Comparison of ENCODE assay signal across 9 cellular contexts in genomic region chr7:6526997-6527378, GRCh38. TPM values are rescaled to one million over a fixed set of nuclear protein-coding genes. Genes with fewer than 3 reads are reported as not detected.
DNase-seq lines count a peak whose midpoint lies in the region; ATAC-seq, FAIRE-seq and TF ChIP-seq lines count a peak whose summit lies in the region.
"Had no signal": no experiment of that assay in that cellular context is flagged by ENCODE, and none has a peak within 500 bp of the region (broad histone marks: within the 10 kb centered on the region; RNA-seq: fewer than 3 reads in every experiment).

No MANE protein-coding gene starts in this region.

- TF ChIP-seq CTCF in WTC11 (IDR thresholded peaks at IDR 0.05) (no peak), left ventricle myocardium inferior (IDR thresholded peaks at IDR 0.05; ENCODE audit: borderline replicate concordance) (no peak), sigmoid colon (IDR thresholded peaks at IDR 0.05) (no peak)

- no peak overlapping the region for H3K27ac Mint-ChIP-seq in WTC11

- H3K27me3 Mint-ChIP-seq in WTC11 (ENCODE audit: low read depth) = peaks cover 70% of the 10 kb centered on the region

- no peak overlapping the region for H3K27ac ChIP-seq in left ventricle myocardium inferior (replicated peaks)
- H3K27ac ChIP-seq in sigmoid colon = no peak overlapping the region

- DNase-seq in WTC11 (ENCODE audit: low spot score) (no peak), left ventricle myocardium inferior (no peak), sigmoid colon (no peak), NCI-H2227 (lab: John Stamatoyannopoulos, UW; ENCODE audit: unreplicated experiment) (no peak), GM12892 (ENCODE audit: insufficient read length) (no peak), D341Med (ENCODE audit: low spot score) (no peak)
- DNase-seq: NCI-H2081 treated with DMSO at 0.1 percent for 48 hours had no signal

- H3K9me3 ChIP-seq in ES-I3 (ENCODE audit: control insufficient read depth, insufficient read depth, low read length) = no peaks in the 10 kb centered on the region
- no peaks in the 10 kb centered on the region for H3K9me3 ChIP-seq in left ventricle myocardium inferior (replicated peaks)
- no peaks in the 10 kb centered on the region for H3K9me3 ChIP-seq in sigmoid colon

- FAIRE-seq in GM12892 (lab: Jason Lieb, UNC) = no peak

- POLR2A ChIA-PET in WTC11 (lab: Charles Lee) = no interaction called here

- 27 to 38% methylated on average over 12 of the region's 12 CpGs for WGBS in sigmoid colon, 2 donors

- peak overlapping the region; percentile 67 for H3K9ac ChIP-seq in ES-I3 (ENCODE audit: low read depth, low read length)

- intact Hi-C loops in left ventricle myocardium inferior (cut with micrococcal nuclease) (no loop called here), sigmoid colon (cut with DNase I) (no loop called here)

- no peak for TF ChIP-seq EP300 in sigmoid colon (IDR thresholded peaks at IDR 0.05)

- peak overlapping the region; percentile 66 for H3K4me3 Mint-ChIP-seq in WTC11

- H3K9me3 Mint-ChIP-seq in WTC11 = no peaks in the 10 kb centered on the region

- peaks cover 22% of the 10 kb centered on the region for H3K4me1 Mint-ChIP-seq in WTC11

- peak overlapping the region; percentile 60 for H3K4me3 ChIP-seq in left ventricle myocardium inferior
- H3K4me3 ChIP-seq in sigmoid colon = peak overlapping the region; percentile 16 to 45 (median 34)

- ATAC-seq in WTC11 (no peak; the same call in 1 of the 2 replicates), HG03139 (IDR thresholded peaks at IDR 0.05; ENCODE audit: unreplicated experiment) (no peak)

- H3K36me3 ChIP-seq in ES-I3 (ENCODE audit: insufficient read depth, low read length) = no peaks in the 10 kb centered on the region
- no peaks in the 10 kb centered on the region for H3K36me3 ChIP-seq in left ventricle myocardium inferior
- H3K36me3 ChIP-seq in sigmoid colon = no peaks in the 10 kb centered on the region

- H3K27me3 ChIP-seq in left ventricle myocardium inferior (ENCODE audit: low read depth) = peaks cover 97% of the 10 kb centered on the region
- H3K27me3 ChIP-seq in sigmoid colon = peaks cover 22 to 69% (median 43%) of the 10 kb centered on the region in 3 donors

- CTCF ChIA-PET in WTC11 (lab: Charles Lee) = interaction anchor here (0.9 kb wide), 2 partner anchors 22 to 63 kb away, joined by 3 to 5 read pairs; partner anchors contain the start of gene INTS15

- H3K4me1 ChIP-seq in ES-I3 (ENCODE audit: insufficient read depth, low read length) = peaks cover 3% of the 10 kb centered on the region; the same call in 1 of the 2 replicates
- peaks cover 15% of the 10 kb centered on the region for H3K4me1 ChIP-seq in left ventricle myocardium inferior
- peaks cover 0 to 18% (median 13%) of the 10 kb centered on the region in 4 donors for H3K4me1 ChIP-seq in sigmoid colon

- no peaks in the 10 kb centered on the region for H3K36me3 Mint-ChIP-seq in WTC11

- TF ChIP-seq POLR2A in sigmoid colon (IDR thresholded peaks at IDR 0.05) (no peak), GM12892 (IDR thresholded peaks at IDR 0.05; ENCODE audit: low read depth, low read length) (no peak)

TF ChIP-seq in WTC11, 78 proteins besides CTCF, POLR2A, EP300 and RAD21:
- TF ChIP-seq ZNF416 (CRISPR knock-in tag; IDR thresholded peaks at IDR 0.05) (no peak), SOX15 (CRISPR knock-in tag; IDR thresholded peaks at IDR 0.05) (no peak), FOXJ3 (CRISPR knock-in tag; IDR thresholded peaks at IDR 0.05; ENCODE audit: borderline replicate concordance) (no peak), FOXK1 (CRISPR knock-in tag; IDR thresholded peaks at IDR 0.05) (no peak), ZNF138 (CRISPR knock-in tag; conservative IDR thresholded peaks at IDR 0.05) (no peak), ZNF121 (CRISPR knock-in tag; IDR thresholded peaks at IDR 0.05) (no peak)
- TF ChIP-seq, protein P1, sequence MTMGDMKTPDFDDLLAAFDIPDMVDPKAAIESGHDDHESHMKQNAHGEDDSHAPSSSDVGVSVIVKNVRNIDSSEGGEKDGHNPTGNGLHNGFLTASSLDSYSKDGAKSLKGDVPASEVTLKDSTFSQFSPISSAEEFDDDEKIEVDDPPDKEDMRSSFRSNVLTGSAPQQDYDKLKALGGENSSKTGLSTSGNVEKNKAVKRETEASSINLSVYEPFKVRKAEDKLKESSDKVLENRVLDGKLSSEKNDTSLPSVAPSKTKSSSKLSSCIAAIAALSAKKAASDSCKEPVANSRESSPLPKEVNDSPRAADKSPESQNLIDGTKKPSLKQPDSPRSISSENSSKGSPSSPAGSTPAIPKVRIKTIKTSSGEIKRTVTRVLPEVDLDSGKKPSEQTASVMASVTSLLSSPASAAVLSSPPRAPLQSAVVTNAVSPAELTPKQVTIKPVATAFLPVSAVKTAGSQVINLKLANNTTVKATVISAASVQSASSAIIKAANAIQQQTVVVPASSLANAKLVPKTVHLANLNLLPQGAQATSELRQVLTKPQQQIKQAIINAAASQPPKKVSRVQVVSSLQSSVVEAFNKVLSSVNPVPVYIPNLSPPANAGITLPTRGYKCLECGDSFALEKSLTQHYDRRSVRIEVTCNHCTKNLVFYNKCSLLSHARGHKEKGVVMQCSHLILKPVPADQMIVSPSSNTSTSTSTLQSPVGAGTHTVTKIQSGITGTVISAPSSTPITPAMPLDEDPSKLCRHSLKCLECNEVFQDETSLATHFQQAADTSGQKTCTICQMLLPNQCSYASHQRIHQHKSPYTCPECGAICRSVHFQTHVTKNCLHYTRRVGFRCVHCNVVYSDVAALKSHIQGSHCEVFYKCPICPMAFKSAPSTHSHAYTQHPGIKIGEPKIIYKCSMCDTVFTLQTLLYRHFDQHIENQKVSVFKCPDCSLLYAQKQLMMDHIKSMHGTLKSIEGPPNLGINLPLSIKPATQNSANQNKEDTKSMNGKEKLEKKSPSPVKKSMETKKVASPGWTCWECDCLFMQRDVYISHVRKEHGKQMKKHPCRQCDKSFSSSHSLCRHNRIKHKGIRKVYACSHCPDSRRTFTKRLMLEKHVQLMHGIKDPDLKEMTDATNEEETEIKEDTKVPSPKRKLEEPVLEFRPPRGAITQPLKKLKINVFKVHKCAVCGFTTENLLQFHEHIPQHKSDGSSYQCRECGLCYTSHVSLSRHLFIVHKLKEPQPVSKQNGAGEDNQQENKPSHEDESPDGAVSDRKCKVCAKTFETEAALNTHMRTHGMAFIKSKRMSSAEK (CRISPR knock-in tag; IDR thresholded peaks at IDR 0.05; ENCODE audit: borderline replicate concordance) = no peak
TF ChIP-seq in WTC11: peak in this region for 0.

RNA-seq across cellular contexts. Expression of gene GRID2IP, which starts 24.3 kb away (rescaled TPM):
- total RNA-seq in WTC11 (2021) = 3.0 to 4.8 TPM (median 4.6 TPM) in 3 replicates
- not detected for total RNA-seq in left ventricle myocardium inferior
- not detected for total RNA-seq in sigmoid colon
- polyA plus RNA-seq in sigmoid colon = under 1 TPM in 2 of 3 donors, not detected in 1; 0.23 to 0.39 TPM
- not detected for polyA plus RNA-seq in GM12892 (2012; ENCODE audit: missing spikeins)

RNA-seq across cellular contexts. Expression of gene KDELR2, which starts 43.0 kb away (rescaled TPM):
- total RNA-seq in WTC11 (2021) = 79.4 to 84.3 TPM (median 79.9 TPM) in 3 replicates
- 49.5 TPM for total RNA-seq in left ventricle myocardium inferior
- total RNA-seq in sigmoid colon = 10 to 100 TPM; 42.4 to 72.0 (median 60.5) TPM
- polyA plus RNA-seq in sigmoid colon = 100 to 1,000 TPM in 1 of 3 donors, 10 to 100 TPM in 2; 59.9 to 136 (median 80.5) TPM
- polyA plus RNA-seq in GM12892 (2012; ENCODE audit: missing spikeins) = 34.8 TPM

RNA-seq across cellular contexts. Expression of gene ZDHHC4, which starts 50.3 kb away (rescaled TPM):
- 37.7 to 48.2 TPM (median 46.4 TPM) in 3 replicates for total RNA-seq in WTC11 (2021)
- 36.7 TPM for total RNA-seq in left ventricle myocardium inferior
- total RNA-seq in sigmoid colon = 10 to 100 TPM; 51.0 to 73.6 (median 61.8) TPM
- 10 to 100 TPM; 32.4 to 38.8 (median 33.6) TPM for polyA plus RNA-seq in sigmoid colon
- polyA plus RNA-seq in GM12892 (2012; ENCODE audit: missing spikeins) = 27.8 TPM
